11 cellular contexts compared by ENCODE assay signal in genomic region chr9:70485273-70485858, GRCh38.
A peak's percentile ranks its signal among the peaks of the same experiment; 100 is the strongest.
DNase-seq lines count a peak whose midpoint lies in the region; ATAC-seq and TF ChIP-seq lines count a peak whose summit lies in the region.
"Had no signal": no experiment of that assay in that cellular context is flagged by ENCODE, and none has a peak within 500 bp of the region (broad histone marks: within the 10 kb centered on the region; RNA-seq: fewer than 3 reads in every experiment).

No MANE protein-coding gene starts in this region.

- H4K91ac ChIP-seq in trophoblast cell (ENCODE audit: low read depth, low read length): no peak overlapping the region

- H3K4me3 ChIP-seq in body of pancreas (no peak overlapping the region), smooth muscle cell (no peak overlapping the region), trophoblast cell (ENCODE audit: low read depth, low read length) (no peak overlapping the region)
- H3K4me3 ChIP-seq: pancreas had no signal

- H2AFZ ChIP-seq in smooth muscle cell (ENCODE audit: low read depth): peak overlapping the region; percentile 34
- no peak overlapping the region for H2AFZ ChIP-seq in trophoblast cell (ENCODE audit: insufficient read depth, low read length, poor library complexity)

- H3K9ac ChIP-seq in smooth muscle cell (ENCODE audit: low read depth): no peak overlapping the region
- no peak overlapping the region for H3K9ac ChIP-seq in trophoblast cell (ENCODE audit: low read length)

- no peaks in the 10 kb centered on the region for H3K36me3 ChIP-seq in body of pancreas (replicated peaks in 1 of 2; ENCODE audit: insufficient read depth in 1 of 2, low read depth in 2 of 2)
- H3K36me3 ChIP-seq in smooth muscle cell (ENCODE audit: low read depth): no peaks in the 10 kb centered on the region
- H3K36me3 ChIP-seq in trophoblast cell (ENCODE audit: control insufficient read depth in 1 of 2, insufficient read depth in 2 of 2, low read length in 2 of 2): no peaks in the 10 kb centered on the region
- H3K36me3 ChIP-seq: pancreas had no signal

- no peak overlapping the region for H3K23ac ChIP-seq in trophoblast cell (ENCODE audit: low read length)

- H2BK12ac ChIP-seq in trophoblast cell (ENCODE audit: low read length): no peak overlapping the region

- H3K79me2 ChIP-seq in smooth muscle cell (ENCODE audit: low read depth) (no peaks in the 10 kb centered on the region), trophoblast cell (ENCODE audit: control insufficient read depth, insufficient read depth, low read length, poor library complexity) (no peaks in the 10 kb centered on the region)

- H3K18ac ChIP-seq in trophoblast cell (ENCODE audit: low read length): no peak overlapping the region

- H3K27me3 ChIP-seq in body of pancreas (no peaks in the 10 kb centered on the region), layer of hippocampus (ENCODE audit: control insufficient read depth, insufficient read depth, low read length) (no peaks in the 10 kb centered on the region), smooth muscle cell (ENCODE audit: low read depth) (no peaks in the 10 kb centered on the region), trophoblast cell (ENCODE audit: insufficient read depth, low read length) (no peaks in the 10 kb centered on the region)
- H3K27me3 ChIP-seq: pancreas had no signal

- H3K27ac ChIP-seq in body of pancreas (peak overlapping the region in 3 of 4 donors; percentile 13 to 59 (median 45)), layer of hippocampus (ENCODE audit: low read depth, low read length) (peak overlapping the region; percentile 25), smooth muscle cell (ENCODE audit: low read depth) (no peak overlapping the region), trophoblast cell (ENCODE audit: low read depth, low read length) (no peak overlapping the region)
- H3K27ac ChIP-seq: C4-2B, pancreas had no signal

- no peak overlapping the region for H4K12ac ChIP-seq in trophoblast cell (ENCODE audit: low read depth, low read length)

- H3K4me2 ChIP-seq in smooth muscle cell: no peak overlapping the region
- H3K4me2 ChIP-seq in trophoblast cell (ENCODE audit: low read length): no peak overlapping the region

- no peak overlapping the region for H2BK5ac ChIP-seq in trophoblast cell (ENCODE audit: low read depth, low read length, poor library complexity)

- intact Hi-C loops in body of pancreas (cut with DNase I): no loop called here

- no peaks in the 10 kb centered on the region for H3K79me1 ChIP-seq in trophoblast cell (ENCODE audit: low read length)

- H4K8ac ChIP-seq in trophoblast cell (ENCODE audit: low read depth, low read length): no peak overlapping the region

- no peaks in the 10 kb centered on the region for H4K20me1 ChIP-seq in smooth muscle cell (ENCODE audit: low read depth)

- peaks cover under 1% of the 10 kb centered on the region for H3F3A ChIP-seq in smooth muscle cell (ENCODE audit: low read depth)

- no peak overlapping the region for H3K4ac ChIP-seq in trophoblast cell (ENCODE audit: low read depth, low read length)

- no peak overlapping the region for H3K14ac ChIP-seq in trophoblast cell (ENCODE audit: low read length)

- ATAC-seq in body of pancreas (no peak), HG02885 (IDR thresholded peaks at IDR 0.05; ENCODE audit: poor library complexity, unreplicated experiment) (no peak)

- H3K9me3 ChIP-seq in body of pancreas: no peaks in the 10 kb centered on the region
- no peaks in the 10 kb centered on the region for H3K9me3 ChIP-seq in smooth muscle cell (replicated peaks; ENCODE audit: low read depth)
- no peaks in the 10 kb centered on the region for H3K9me3 ChIP-seq in trophoblast cell (ENCODE audit: insufficient read depth, low read depth, low read length)
- H3K9me3 ChIP-seq: pancreas had no signal

- 66 to 79% methylated on average over 5 of the region's 5 CpGs for WGBS in body of pancreas, 2 donors
- 40% methylated on average over 5 of the region's 5 CpGs for WGBS in smooth muscle cell (ENCODE audit: low lambda C conversion rate)
- WGBS in trophoblast cell (ENCODE audit: extremely low coverage, insufficient coverage, insufficient read length): no CpG with 5 or more reads among the region's 5 CpGs

- TF ChIP-seq POLR2A in body of pancreas (IDR thresholded peaks at IDR 0.05): no peak

- H2BK120ac ChIP-seq in trophoblast cell (ENCODE audit: insufficient read depth, low read length, poor library complexity): no peak overlapping the region

- no peak overlapping the region for H2AK5ac ChIP-seq in trophoblast cell (ENCODE audit: low read length)

- TF ChIP-seq CTCF in body of pancreas (IDR thresholded peaks at IDR 0.05): no peak
- TF ChIP-seq CTCF in smooth muscle cell (IDR thresholded peaks at IDR 0.05; ENCODE audit: borderline replicate concordance, insufficient read depth, poor library complexity, severe bottlenecking): no peak

- H3K4me1 ChIP-seq in body of pancreas (peaks cover 46% of the 10 kb centered on the region), smooth muscle cell (ENCODE audit: low read depth) (peaks cover under 1% of the 10 kb centered on the region), trophoblast cell (ENCODE audit: control insufficient read depth in 1 of 2, insufficient read depth in 2 of 2, low read length in 2 of 2) (no peaks in the 10 kb centered on the region)

- DNase-seq in GDM1 (lab: John Stamatoyannopoulos, UW) (peak; percentile 68), body of pancreas (peak in 2 of 4 donors; percentile 17 to 37), smooth muscle cell (lab: John Stamatoyannopoulos, UW; ENCODE audit: unreplicated experiment) (no peak), DMS79 (lab: John Stamatoyannopoulos, UW) (no peak), trophoblast cell (no peak), CD1c-positive myeloid dendritic cell (ENCODE audit: extremely low spot score) (no peak)
- DNase-seq: activated CD4-positive, alpha-beta T cell treated with anti-CD3 and anti-CD28 coated beads, Interleukin-2, amount 50 U/mL, for 4 hours had no signal

Comparison
In these comparisons a context has a peak if more than half of its experiments do, and no peak if none do; other contexts are left out.
1. H3K27ac ChIP-seq: peak in body of pancreas (3 of 4) and layer of hippocampus (single experiment); none in smooth muscle cell (single experiment) and trophoblast cell (single experiment).